ENCODE assay signal across 8 cellular contexts in the genomic region with DNA sequence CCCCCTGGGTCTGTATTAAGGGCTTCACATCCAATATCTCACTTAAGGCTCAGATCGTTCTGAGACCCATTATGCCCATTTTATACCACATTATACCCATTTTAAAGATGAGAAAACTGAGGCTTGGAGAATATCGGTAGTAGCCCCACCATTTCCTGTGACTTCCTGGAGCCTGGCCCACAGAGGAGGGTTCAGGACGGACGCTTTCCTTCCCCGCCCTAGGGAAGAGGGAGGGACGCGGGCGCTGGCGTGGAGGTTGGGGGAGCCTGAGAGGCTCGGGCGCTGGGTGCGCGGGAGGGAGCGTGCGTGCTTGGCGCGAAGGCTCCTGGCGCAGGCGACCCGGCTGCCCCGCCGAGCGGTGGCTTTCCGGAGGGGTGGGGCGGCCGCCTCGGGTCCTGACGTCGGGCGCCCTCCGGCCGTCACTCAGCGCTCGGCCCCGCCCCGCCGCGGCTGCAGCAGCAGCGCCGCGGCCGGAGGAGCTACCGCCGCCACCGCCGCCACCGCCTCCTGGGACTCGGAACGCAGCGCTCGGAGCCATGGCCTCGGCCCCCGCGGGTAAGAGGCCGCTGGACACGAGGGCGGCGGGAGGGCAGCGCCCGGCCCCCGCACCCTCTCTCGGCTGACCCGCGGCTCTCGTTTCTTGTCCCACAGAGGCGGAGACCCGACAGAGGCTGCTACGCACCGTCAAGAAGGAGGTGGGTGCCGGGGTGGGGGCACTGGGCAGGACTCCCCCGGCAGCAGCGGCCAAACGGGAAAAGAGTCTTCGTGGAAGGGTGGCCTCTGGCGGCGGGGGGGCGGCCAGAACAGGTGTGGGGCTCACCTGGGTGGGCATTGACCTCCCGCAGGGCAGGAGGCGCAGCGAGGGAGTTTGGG. TPM values are rescaled to one million over a fixed set of nuclear protein-coding genes. Genes with fewer than 3 reads are reported as not detected.
DNase-seq lines count a peak whose midpoint lies in the region; ATAC-seq lines count a peak whose summit lies in the region.

A gene with protein sequence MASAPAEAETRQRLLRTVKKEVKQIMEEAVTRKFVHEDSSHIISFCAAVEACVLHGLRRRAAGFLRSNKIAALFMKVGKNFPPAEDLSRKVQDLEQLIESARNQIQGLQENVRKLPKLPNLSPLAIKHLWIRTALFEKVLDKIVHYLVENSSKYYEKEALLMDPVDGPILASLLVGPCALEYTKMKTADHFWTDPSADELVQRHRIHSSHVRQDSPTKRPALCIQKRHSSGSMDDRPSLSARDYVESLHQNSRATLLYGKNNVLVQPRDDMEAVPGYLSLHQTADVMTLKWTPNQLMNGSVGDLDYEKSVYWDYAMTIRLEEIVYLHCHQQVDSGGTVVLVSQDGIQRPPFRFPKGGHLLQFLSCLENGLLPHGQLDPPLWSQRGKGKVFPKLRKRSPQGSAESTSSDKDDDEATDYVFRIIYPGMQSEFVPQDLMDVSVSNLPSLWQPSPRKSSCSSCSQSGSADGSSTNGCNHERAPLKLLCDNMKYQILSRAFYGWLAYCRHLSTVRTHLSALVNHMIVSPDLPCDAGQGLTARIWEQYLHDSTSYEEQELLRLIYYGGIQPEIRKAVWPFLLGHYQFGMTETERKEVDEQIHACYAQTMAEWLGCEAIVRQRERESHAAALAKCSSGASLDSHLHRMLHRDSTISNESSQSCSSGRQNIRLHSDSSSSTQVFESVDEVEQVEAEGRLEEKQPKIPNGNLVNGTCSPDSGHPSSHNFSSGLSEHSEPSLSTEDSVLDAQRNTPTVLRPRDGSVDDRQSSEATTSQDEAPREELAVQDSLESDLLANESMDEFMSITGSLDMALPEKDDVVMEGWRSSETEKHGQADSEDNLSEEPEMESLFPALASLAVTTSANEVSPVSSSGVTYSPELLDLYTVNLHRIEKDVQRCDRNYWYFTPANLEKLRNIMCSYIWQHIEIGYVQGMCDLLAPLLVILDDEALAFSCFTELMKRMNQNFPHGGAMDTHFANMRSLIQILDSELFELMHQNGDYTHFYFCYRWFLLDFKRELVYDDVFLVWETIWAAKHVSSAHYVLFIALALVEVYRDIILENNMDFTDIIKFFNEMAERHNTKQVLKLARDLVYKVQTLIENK (plus strand): TSS at position 422 of the 873 bp plus-strand sequence. CDS start 115 bp downstream, at position 537.

- H3K14ac ChIP-seq in mesenchymal stem cell (ENCODE audit: low read length in 2 of 2), result peak within 1 kb of the TSS in 1 of 2 experiments; percentile 81

- peak within 1 kb of the TSS; percentile 60 for H3K4me2 ChIP-seq in mesenchymal stem cell (ENCODE audit: low read length, poor library complexity, severe bottlenecking)

- H3K4me1 ChIP-seq in effector memory CD4-positive, alpha-beta T cell (ENCODE audit: control insufficient read depth, insufficient read depth, low read length, poor library complexity, severe bottlenecking), result peaks cover 6% of the 10 kb centered on the region
- H3K4me1 ChIP-seq in mesenchymal stem cell (ENCODE audit: control insufficient read depth, insufficient read depth, low read depth, low read length), result peaks cover 6% of the 10 kb centered on the region

- peak within 1 kb of the TSS; percentile 43 for H2AFZ ChIP-seq in mesenchymal stem cell (ENCODE audit: low read depth, low read length)

- H4K91ac ChIP-seq in mesenchymal stem cell (ENCODE audit: low read length), result no peak within 1 kb of the TSS

- H3K23ac ChIP-seq in mesenchymal stem cell (ENCODE audit: low read length in 2 of 2), result no peak within 1 kb of the TSS

- H2BK5ac ChIP-seq in mesenchymal stem cell (ENCODE audit: low read depth, low read length, poor library complexity, severe bottlenecking), result no peak within 1 kb of the TSS

- H2BK12ac ChIP-seq in mesenchymal stem cell (ENCODE audit: low read length in 2 of 2), result no peak within 1 kb of the TSS

- H2BK120ac ChIP-seq in mesenchymal stem cell (ENCODE audit: low read depth, low read length), result no peak within 1 kb of the TSS

- peak within 1 kb of the TSS; percentile 50 to 83 for H3K18ac ChIP-seq in mesenchymal stem cell (ENCODE audit: low read depth in 1 of 2, low read length in 2 of 2)

- ATAC-seq in HG02588 (IDR thresholded peaks at IDR 0.05; ENCODE audit: unreplicated experiment) (peak; percentile 66), GM18870 (IDR thresholded peaks at IDR 0.05; ENCODE audit: unreplicated experiment) (no peak)

- H2AK5ac ChIP-seq in mesenchymal stem cell (ENCODE audit: low read length, severe bottlenecking), result no peak within 1 kb of the TSS

- peak within 1 kb of the TSS; percentile 60 for H3K4me3 ChIP-seq in effector memory CD4-positive, alpha-beta T cell (ENCODE audit: insufficient read depth, low read depth, low read length, poor library complexity, severe bottlenecking)
- peak within 1 kb of the TSS; percentile 51 to 75 for H3K4me3 ChIP-seq in mesenchymal stem cell (ENCODE audit: insufficient read depth in 1 of 2, low read depth in 1 of 2, low read length in 2 of 2)

- H2BK15ac ChIP-seq in mesenchymal stem cell (ENCODE audit: low read depth, poor library complexity, severe bottlenecking), result peak within 1 kb of the TSS; percentile 20

- H3K27ac ChIP-seq in effector memory CD4-positive, alpha-beta T cell (ENCODE audit: insufficient read depth, low read length, poor library complexity, severe bottlenecking), result peak within 1 kb of the TSS; percentile 21
- no peak within 1 kb of the TSS for H3K27ac ChIP-seq in mesenchymal stem cell (ENCODE audit: low read length, poor library complexity, severe bottlenecking)

- no peaks in the 10 kb centered on the region for H3K27me3 ChIP-seq in effector memory CD4-positive, alpha-beta T cell (replicated peaks; ENCODE audit: control insufficient read depth, insufficient read depth, low read length, poor library complexity, severe bottlenecking)
- H3K27me3 ChIP-seq in mesenchymal stem cell (ENCODE audit: control insufficient read depth in 1 of 2, insufficient read depth in 1 of 2, low read length in 2 of 2), result peaks cover 59 to 63% of the 10 kb centered on the region in 2 experiments

- no peaks in the 10 kb centered on the region for H3K36me3 ChIP-seq in effector memory CD4-positive, alpha-beta T cell (ENCODE audit: control insufficient read depth, insufficient read depth, low read length)
- H3K36me3 ChIP-seq in mesenchymal stem cell (ENCODE audit: control insufficient read depth in 1 of 2, insufficient read depth in 2 of 2, low read depth in 1 of 2, low read length in 2 of 2), result no peaks in the 10 kb centered on the region

- DNase-seq in COLO668 (lab: John Stamatoyannopoulos, UW; ENCODE audit: unreplicated experiment) (peak; percentile 96), NCI-H82 treated with DMSO at 0.1 percent for 48 hours (lab: John Stamatoyannopoulos, UW; ENCODE audit: unreplicated experiment) (peak; percentile 11), mesenchymal stem cell (peak; percentile 71)
- peak; percentile 42 to 44 for DNase-seq in activated CD8-positive, alpha-beta memory T cell treated with anti-CD3 and anti-CD28 coated beads for 4 hours (ENCODE audit: low read depth in 2 of 2)
- peak; percentile 51 to 62 (median 52) for DNase-seq in effector memory CD4-positive, alpha-beta T cell
- DNase-seq in stimulated activated CD8-positive, alpha-beta memory T cell treated with anti-CD3 and anti-CD28 coated beads, Interleukin-12 subunit alpha, Interleukin-12 subunit beta, amount 100 ng/mL, for 1 hour (ENCODE audit: low read depth), result peak; percentile 40

- 2% methylated on average over 50 of the region's 80 CpGs for WGBS in mesenchymal stem cell

- H3K9ac ChIP-seq in mesenchymal stem cell (ENCODE audit: low read length), result peak within 1 kb of the TSS; percentile 63

- peak within 1 kb of the TSS; percentile 19 for H4K8ac ChIP-seq in mesenchymal stem cell (ENCODE audit: low read length)

- H3K4ac ChIP-seq in mesenchymal stem cell (ENCODE audit: low read depth in 1 of 2, low read length in 2 of 2), result no peak within 1 kb of the TSS

- H3K79me1 ChIP-seq in mesenchymal stem cell (replicated peaks; ENCODE audit: low read length, poor library complexity, severe bottlenecking), result no peaks in the 10 kb centered on the region

- no peaks in the 10 kb centered on the region for H3K9me3 ChIP-seq in effector memory CD4-positive, alpha-beta T cell (ENCODE audit: control insufficient read depth, low read length)
- no peaks in the 10 kb centered on the region for H3K9me3 ChIP-seq in mesenchymal stem cell (ENCODE audit: control insufficient read depth, low read length)

RNA-seq across cellular contexts. Expression of the gene that starts here (rescaled TPM):
- 0.11 TPM for polyA plus RNA-seq in mesenchymal stem cell (2013, experiment 1 of 2)
- 0.10 TPM for polyA plus RNA-seq in mesenchymal stem cell (2013, experiment 2 of 2)

Comparison
In these comparisons a context has a peak if more than half of its experiments do, and no peak if none do; other contexts are left out.
1. DNase-seq: peak in every context shown above with its lines; median percentile 96 in COLO668; 71 in mesenchymal stem cell; 52 in effector memory CD4-positive, alpha-beta T cell; 43 in activated CD8-positive, alpha-beta memory T cell treated with anti-CD3 and anti-CD28 coated beads for 4 hours; 40 in stimulated activated CD8-positive, alpha-beta memory T cell treated with anti-CD3 and anti-CD28 coated beads, Interleukin-12 subunit alpha, Interleukin-12 subunit beta, amount 100 ng/mL, for 1 hour; 11 in NCI-H82 treated with DMSO at 0.1 percent for 48 hours.